24 cellular contexts compared by ENCODE assay signal in genomic region chr2:94947097-94948016, GRCh38.
"Had no signal": no experiment of that assay in that cellular context is flagged by ENCODE, and none has a peak within 500 bp of the region (broad histone marks: within the 10 kb centered on the region; RNA-seq: fewer than 3 reads in every experiment).

No MANE protein-coding gene starts in this region.

- H3K27ac ChIP-seq: ascending aorta, breast epithelium, cardiac muscle cell, colonic mucosa, epithelial cell of prostate, esophagus squamous epithelium, gastroesophageal sphincter, heart right ventricle, VCaP had no signal

- H3K36me3 ChIP-seq: ascending aorta, breast epithelium, cardiac muscle cell, colonic mucosa, esophagus squamous epithelium, gastroesophageal sphincter, heart right ventricle had no signal

- H3K4me3 ChIP-seq: ascending aorta, breast epithelium, cardiac muscle cell, colonic mucosa, esophagus squamous epithelium, gastroesophageal sphincter, heart right ventricle had no signal

- H3K4me1 ChIP-seq: ascending aorta, breast epithelium, colonic mucosa, esophagus squamous epithelium, gastroesophageal sphincter, heart right ventricle had no signal

- H3K9me3 ChIP-seq: ascending aorta, breast epithelium, colonic mucosa, esophagus squamous epithelium, gastroesophageal sphincter had no signal

- H3K27me3 ChIP-seq: ascending aorta, breast epithelium, cardiac muscle cell, colonic mucosa, esophagus squamous epithelium, gastroesophageal sphincter, heart right ventricle had no signal

- DNase-seq: activated CD4-positive, alpha-beta T cell treated with anti-CD3 and anti-CD28 coated beads for 48 hours; activated CD4-positive, alpha-beta T cell treated with anti-CD3 and anti-CD28 coated beads, Interleukin-2, amount 50 U/mL, for 1 hour; activated CD4-positive, alpha-beta T cell treated with anti-CD3 and anti-CD28 coated beads, Interleukin-2, amount 50 U/mL, for 48 hours; activated CD8-positive, alpha-beta memory T cell treated with anti-CD3 and anti-CD28 coated beads for 24 hours; activated CD8-positive, alpha-beta T cell treated with anti-CD3 and anti-CD28 coated beads for 36 hours; activated effector memory CD4-positive, alpha-beta T cell treated with Interleukin-2 at 50 U/mL for 16 hours; activated gamma-delta T cell treated with Interleukin-2 at 50 U/mL for 16 hours; activated naive CD4-positive, alpha-beta T cell treated with anti-CD3 and anti-CD28 coated beads for 36 hours; activated naive CD8-positive, alpha-beta T cell treated with anti-CD3 and anti-CD28 coated beads, Interleukin-2, amount 10 ng/mL, durations not matched to agents 7 days and 5 days; activated T-cell treated with anti-CD3 and anti-CD28 coated beads, Interleukin-2, amount 50 U/mL, for 4 hours; central memory CD4-positive, alpha-beta T cell; cerebellar nuclear complex; colonic mucosa; effector CD8-positive, alpha-beta T cell; esophagus squamous epithelium; foreskin melanocyte; heart right ventricle; T-helper 2 cell had no signal
